ENCODE assay signal across 2 cellular contexts in genomic region chr7:118657391-118658005, GRCh38.
TF ChIP-seq lines count a peak whose summit lies in the region.

No MANE protein-coding gene starts in this region.

TF ChIP-seq in H1, 55 proteins besides CTCF, POLR2A, EP300 and RAD21 (continued from another document):
- TF ChIP-seq, protein P1, sequence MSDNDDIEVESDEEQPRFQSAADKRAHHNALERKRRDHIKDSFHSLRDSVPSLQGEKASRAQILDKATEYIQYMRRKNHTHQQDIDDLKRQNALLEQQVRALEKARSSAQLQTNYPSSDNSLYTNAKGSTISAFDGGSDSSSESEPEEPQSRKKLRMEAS (IDR thresholded peaks at IDR 0.05), result no peak
- TF ChIP-seq CBX8 (IDR thresholded peaks at IDR 0.05; ENCODE audit: borderline replicate concordance, low read depth, low read length) (no peak), CHD1 (IDR thresholded peaks at IDR 0.05; ENCODE audit: low read depth, low read length) (no peak), POLR2AphosphoS5 (IDR thresholded peaks at IDR 0.05; ENCODE audit: low read depth, low read length) (no peak), KDM5A (IDR thresholded peaks at IDR 0.05; ENCODE audit: low read length) (no peak), ATF3 (IDR thresholded peaks at IDR 0.05; ENCODE audit: insufficient read depth, low read depth, low read length) (no peak), BACH1 (IDR thresholded peaks at IDR 0.05; ENCODE audit: low read length) (no peak), YY1 (IDR thresholded peaks at IDR 0.05; ENCODE audit: low read depth, low read length) (no peak), TAF1 (IDR thresholded peaks at IDR 0.05; ENCODE audit: low read depth, low read length) (no peak)
- TF ChIP-seq, protein P2, sequence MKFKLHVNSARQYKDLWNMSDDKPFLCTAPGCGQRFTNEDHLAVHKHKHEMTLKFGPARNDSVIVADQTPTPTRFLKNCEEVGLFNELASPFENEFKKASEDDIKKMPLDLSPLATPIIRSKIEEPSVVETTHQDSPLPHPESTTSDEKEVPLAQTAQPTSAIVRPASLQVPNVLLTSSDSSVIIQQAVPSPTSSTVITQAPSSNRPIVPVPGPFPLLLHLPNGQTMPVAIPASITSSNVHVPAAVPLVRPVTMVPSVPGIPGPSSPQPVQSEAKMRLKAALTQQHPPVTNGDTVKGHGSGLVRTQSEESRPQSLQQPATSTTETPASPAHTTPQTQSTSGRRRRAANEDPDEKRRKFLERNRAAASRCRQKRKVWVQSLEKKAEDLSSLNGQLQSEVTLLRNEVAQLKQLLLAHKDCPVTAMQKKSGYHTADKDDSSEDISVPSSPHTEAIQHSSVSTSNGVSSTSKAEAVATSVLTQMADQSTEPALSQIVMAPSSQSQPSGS (IDR thresholded peaks at IDR 0.05; ENCODE audit: low read length), result no peak

TF ChIP-seq in WTC11, 78 proteins besides CTCF, POLR2A, EP300 and RAD21 (continued from another document):
- TF ChIP-seq, protein P3, sequence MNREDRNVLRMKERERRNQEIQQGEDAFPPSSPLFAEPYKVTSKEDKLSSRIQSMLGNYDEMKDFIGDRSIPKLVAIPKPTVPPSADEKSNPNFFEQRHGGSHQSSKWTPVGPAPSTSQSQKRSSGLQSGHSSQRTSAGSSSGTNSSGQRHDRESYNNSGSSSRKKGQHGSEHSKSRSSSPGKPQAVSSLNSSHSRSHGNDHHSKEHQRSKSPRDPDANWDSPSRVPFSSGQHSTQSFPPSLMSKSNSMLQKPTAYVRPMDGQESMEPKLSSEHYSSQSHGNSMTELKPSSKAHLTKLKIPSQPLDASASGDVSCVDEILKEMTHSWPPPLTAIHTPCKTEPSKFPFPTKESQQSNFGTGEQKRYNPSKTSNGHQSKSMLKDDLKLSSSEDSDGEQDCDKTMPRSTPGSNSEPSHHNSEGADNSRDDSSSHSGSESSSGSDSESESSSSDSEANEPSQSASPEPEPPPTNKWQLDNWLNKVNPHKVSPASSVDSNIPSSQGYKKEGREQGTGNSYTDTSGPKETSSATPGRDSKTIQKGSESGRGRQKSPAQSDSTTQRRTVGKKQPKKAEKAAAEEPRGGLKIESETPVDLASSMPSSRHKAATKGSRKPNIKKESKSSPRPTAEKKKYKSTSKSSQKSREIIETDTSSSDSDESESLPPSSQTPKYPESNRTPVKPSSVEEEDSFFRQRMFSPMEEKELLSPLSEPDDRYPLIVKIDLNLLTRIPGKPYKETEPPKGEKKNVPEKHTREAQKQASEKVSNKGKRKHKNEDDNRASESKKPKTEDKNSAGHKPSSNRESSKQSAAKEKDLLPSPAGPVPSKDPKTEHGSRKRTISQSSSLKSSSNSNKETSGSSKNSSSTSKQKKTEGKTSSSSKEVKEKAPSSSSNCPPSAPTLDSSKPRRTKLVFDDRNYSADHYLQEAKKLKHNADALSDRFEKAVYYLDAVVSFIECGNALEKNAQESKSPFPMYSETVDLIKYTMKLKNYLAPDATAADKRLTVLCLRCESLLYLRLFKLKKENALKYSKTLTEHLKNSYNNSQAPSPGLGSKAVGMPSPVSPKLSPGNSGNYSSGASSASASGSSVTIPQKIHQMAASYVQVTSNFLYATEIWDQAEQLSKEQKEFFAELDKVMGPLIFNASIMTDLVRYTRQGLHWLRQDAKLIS (CRISPR knock-in tag; IDR thresholded peaks at IDR 0.05; ENCODE audit: borderline replicate concordance), result no peak
- TF ChIP-seq, protein P2 (CRISPR knock-in tag; IDR thresholded peaks at IDR 0.05; ENCODE audit: borderline replicate concordance, low read depth), result no peak
- no peak for TF ChIP-seq TEAD4 (CRISPR knock-in tag; IDR thresholded peaks at IDR 0.05)
- no peak for TF ChIP-seq E2F5 (CRISPR knock-in tag; IDR thresholded peaks at IDR 0.05)
- TF ChIP-seq RELA (CRISPR knock-in tag; IDR thresholded peaks at IDR 0.05; ENCODE audit: borderline replicate concordance), result no peak
- TF ChIP-seq GABPB1 (CRISPR knock-in tag; IDR thresholded peaks at IDR 0.05), result no peak
- TF ChIP-seq NR1H2 (CRISPR knock-in tag; IDR thresholded peaks at IDR 0.05), result no peak
- TF ChIP-seq, protein P4, sequence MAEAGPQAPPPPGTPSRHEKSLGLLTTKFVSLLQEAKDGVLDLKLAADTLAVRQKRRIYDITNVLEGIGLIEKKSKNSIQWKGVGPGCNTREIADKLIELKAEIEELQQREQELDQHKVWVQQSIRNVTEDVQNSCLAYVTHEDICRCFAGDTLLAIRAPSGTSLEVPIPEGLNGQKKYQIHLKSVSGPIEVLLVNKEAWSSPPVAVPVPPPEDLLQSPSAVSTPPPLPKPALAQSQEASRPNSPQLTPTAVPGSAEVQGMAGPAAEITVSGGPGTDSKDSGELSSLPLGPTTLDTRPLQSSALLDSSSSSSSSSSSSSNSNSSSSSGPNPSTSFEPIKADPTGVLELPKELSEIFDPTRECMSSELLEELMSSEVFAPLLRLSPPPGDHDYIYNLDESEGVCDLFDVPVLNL (CRISPR knock-in tag; IDR thresholded peaks at IDR 0.05; ENCODE audit: borderline replicate concordance, low read depth), result no peak
- TF ChIP-seq, protein P5, sequence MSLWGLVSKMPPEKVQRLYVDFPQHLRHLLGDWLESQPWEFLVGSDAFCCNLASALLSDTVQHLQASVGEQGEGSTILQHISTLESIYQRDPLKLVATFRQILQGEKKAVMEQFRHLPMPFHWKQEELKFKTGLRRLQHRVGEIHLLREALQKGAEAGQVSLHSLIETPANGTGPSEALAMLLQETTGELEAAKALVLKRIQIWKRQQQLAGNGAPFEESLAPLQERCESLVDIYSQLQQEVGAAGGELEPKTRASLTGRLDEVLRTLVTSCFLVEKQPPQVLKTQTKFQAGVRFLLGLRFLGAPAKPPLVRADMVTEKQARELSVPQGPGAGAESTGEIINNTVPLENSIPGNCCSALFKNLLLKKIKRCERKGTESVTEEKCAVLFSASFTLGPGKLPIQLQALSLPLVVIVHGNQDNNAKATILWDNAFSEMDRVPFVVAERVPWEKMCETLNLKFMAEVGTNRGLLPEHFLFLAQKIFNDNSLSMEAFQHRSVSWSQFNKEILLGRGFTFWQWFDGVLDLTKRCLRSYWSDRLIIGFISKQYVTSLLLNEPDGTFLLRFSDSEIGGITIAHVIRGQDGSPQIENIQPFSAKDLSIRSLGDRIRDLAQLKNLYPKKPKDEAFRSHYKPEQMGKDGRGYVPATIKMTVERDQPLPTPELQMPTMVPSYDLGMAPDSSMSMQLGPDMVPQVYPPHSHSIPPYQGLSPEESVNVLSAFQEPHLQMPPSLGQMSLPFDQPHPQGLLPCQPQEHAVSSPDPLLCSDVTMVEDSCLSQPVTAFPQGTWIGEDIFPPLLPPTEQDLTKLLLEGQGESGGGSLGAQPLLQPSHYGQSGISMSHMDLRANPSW (CRISPR knock-in tag; conservative IDR thresholded peaks at IDR 0.05; ENCODE audit: low read depth), result no peak
- TF ChIP-seq ZNF263 (CRISPR knock-in tag; IDR thresholded peaks at IDR 0.05; ENCODE audit: low read depth), result no peak
- TF ChIP-seq ZNF317 (CRISPR knock-in tag; IDR thresholded peaks at IDR 0.05; ENCODE audit: borderline replicate concordance, low read depth), result no peak
- TF ChIP-seq NFE2L1 (CRISPR knock-in tag; IDR thresholded peaks at IDR 0.05), result no peak
- no peak for TF ChIP-seq SOX15 (CRISPR knock-in tag; IDR thresholded peaks at IDR 0.05)
- TF ChIP-seq GRHL2 (CRISPR knock-in tag; IDR thresholded peaks at IDR 0.05; ENCODE audit: insufficient replicate concordance, severe bottlenecking), result no peak
- no peak for TF ChIP-seq NR3C1 (CRISPR knock-in tag; conservative IDR thresholded peaks at IDR 0.05; ENCODE audit: low read depth)
